Comparison of ENCODE assay signal across 1 cellular context in genomic region chr2:201859886-201860285, GRCh38.
A peak's percentile ranks its signal among the peaks of the same experiment; 100 is the strongest.
TF ChIP-seq lines count a peak whose summit lies in the region.

No MANE protein-coding gene starts in this region.

TF ChIP-seq in IMR-90, 13 proteins besides CTCF, POLR2A, EP300 and RAD21:
- TF ChIP-seq MAZ (IDR thresholded peaks at IDR 0.05; ENCODE audit: borderline replicate concordance, low read depth, low read length) (no peak), RCOR1 (IDR thresholded peaks at IDR 0.05; ENCODE audit: insufficient replicate concordance, low read length) (no peak), CHD1 (IDR thresholded peaks at IDR 0.05; ENCODE audit: low read depth, low read length) (no peak), RFX5 (IDR thresholded peaks at IDR 0.05; ENCODE audit: low read depth, low read length) (no peak), ELK1 (IDR thresholded peaks at IDR 0.05; ENCODE audit: borderline replicate concordance, low read depth, low read length) (no peak), CEBPB (IDR thresholded peaks at IDR 0.05; ENCODE audit: low read depth, low read length) (peak; percentile 70), FOS (IDR thresholded peaks at IDR 0.05; ENCODE audit: low read depth, low read length) (peak; percentile 66), NFE2L2 (IDR thresholded peaks at IDR 0.05; ENCODE audit: low read depth, low read length) (0 out of 2 replicates have a peak, but pooled peaks have one; percentile 31), BHLHE40 (IDR thresholded peaks at IDR 0.05; ENCODE audit: low read depth, low read length) (peak; percentile 53), MXI1 (IDR thresholded peaks at IDR 0.05; ENCODE audit: borderline replicate concordance, low read depth, low read length) (no peak), SMC3 (IDR thresholded peaks at IDR 0.05; ENCODE audit: low read depth, low read length) (peak; percentile 22), USF2 (IDR thresholded peaks at IDR 0.05; ENCODE audit: low read depth, low read length) (no peak), MAFK (IDR thresholded peaks at IDR 0.05; ENCODE audit: low read depth, low read length) (no peak)
